ENCODE assay signal across 8 cellular contexts in the genomic region with DNA sequence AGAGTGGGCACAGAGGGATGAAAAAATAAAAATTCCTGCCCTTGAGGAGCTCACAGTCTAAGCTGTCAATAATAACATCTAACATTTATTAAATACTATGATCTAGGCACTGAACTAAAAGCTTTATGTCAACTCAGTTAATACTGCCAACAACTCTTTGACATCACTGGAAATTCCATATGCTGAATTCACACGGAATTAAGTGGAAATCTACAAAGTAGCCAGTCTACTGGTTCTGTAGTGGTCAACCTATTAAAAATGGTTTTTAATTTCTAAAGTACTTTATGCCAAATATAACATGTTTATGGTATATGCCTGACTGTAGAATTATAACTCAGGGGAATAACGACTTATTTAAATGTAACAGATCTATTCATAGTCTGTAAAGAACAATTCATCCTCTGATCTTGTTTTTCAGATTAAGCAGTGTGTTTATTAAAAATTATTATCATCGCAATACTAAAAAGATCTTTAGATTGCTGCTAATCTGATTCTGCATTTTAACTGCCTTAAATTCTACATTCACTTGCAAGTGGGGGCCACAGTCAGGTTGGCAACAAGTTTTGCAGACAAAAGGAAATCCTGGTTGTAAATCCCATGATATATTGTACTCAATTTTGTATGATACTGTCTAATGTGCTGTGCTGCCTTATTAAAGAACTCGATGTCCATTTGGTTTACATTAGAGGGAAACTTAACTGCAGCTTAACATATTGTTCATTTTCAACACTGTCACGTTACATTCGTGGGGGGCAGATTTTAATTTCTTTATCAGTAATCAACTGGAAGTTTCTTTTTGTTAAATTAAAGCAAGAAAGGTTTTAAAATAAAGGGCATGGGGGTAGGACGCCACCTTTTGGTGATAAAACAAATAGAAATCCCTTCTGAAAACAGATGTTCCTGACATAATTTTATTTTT. TPM values are rescaled to one million over a fixed set of nuclear protein-coding genes. Genes with fewer than 3 reads are reported as not detected.
DNase-seq lines count a peak whose midpoint lies in the region; ATAC-seq and TF ChIP-seq lines count a peak whose summit lies in the region.

No MANE protein-coding gene starts in this region.

- peaks cover 0 to 3% (median 0%) of the 10 kb centered on the region in 7 donors for H3K9me3 Mint-ChIP-seq in CD4-positive, CD25-positive, alpha-beta regulatory T cell

- H3K27me3 ChIP-seq in CD4-positive, CD25-positive, alpha-beta regulatory T cell (ENCODE audit: control insufficient read depth, insufficient read depth, low read length): no peaks in the 10 kb centered on the region
- H3K27me3 ChIP-seq in SU-DHL-6 (ENCODE audit: low read length) (no peaks in the 10 kb centered on the region), rectal smooth muscle tissue (ENCODE audit: control insufficient read depth, insufficient read depth, low read length) (no peaks in the 10 kb centered on the region)

- H3K36me3 Mint-ChIP-seq in CD4-positive, CD25-positive, alpha-beta regulatory T cell: no peaks in the 10 kb centered on the region

- H3K4me2 ChIP-seq in SU-DHL-6 (ENCODE audit: low read depth, low read length, poor library complexity, severe bottlenecking): no peak overlapping the region

- H3K9ac ChIP-seq in SU-DHL-6 (ENCODE audit: low read length): no peak overlapping the region
- H3K9ac ChIP-seq in rectal smooth muscle tissue (ENCODE audit: low read length): no peak overlapping the region

- H3K27me3 Mint-ChIP-seq in CD4-positive, CD25-positive, alpha-beta regulatory T cell: peaks cover 4% of the 10 kb centered on the region

- DNase-seq in CD4-positive, CD25-positive, alpha-beta regulatory T cell: peak; percentile 9 to 75 (median 62)
- DNase-seq in GM13976 (ENCODE audit: low spot score) (peak; percentile 18), epithelial cell of proximal tubule (ENCODE audit: low read depth) (no peak)

- in situ Hi-C loops in GM13976 (cut with MboI; ENCODE audit: low sequenced_read_pairs, unreplicated experiment): no loop called here

- peaks cover 44% of the 10 kb centered on the region for H3K4me1 ChIP-seq in CD4-positive, CD25-positive, alpha-beta regulatory T cell (ENCODE audit: control insufficient read depth, insufficient read depth, low read length, poor library complexity, severe bottlenecking)
- H3K4me1 ChIP-seq in rectal smooth muscle tissue (ENCODE audit: control insufficient read depth, insufficient read depth, low read length): peaks cover 7% of the 10 kb centered on the region

- peak overlapping the region; percentile 79 for H3K27ac ChIP-seq in CD4-positive, CD25-positive, alpha-beta regulatory T cell (ENCODE audit: insufficient read depth, low read length, poor library complexity, severe bottlenecking)
- no peak overlapping the region for H3K27ac ChIP-seq in SU-DHL-6 (ENCODE audit: low read depth, low read length)
- peak overlapping the region; percentile 98 for H3K27ac ChIP-seq in rectal smooth muscle tissue (ENCODE audit: low read depth, low read length)

- H3K9me2 ChIP-seq in SU-DHL-6 (replicated peaks; ENCODE audit: insufficient read depth, low read length): no peaks in the 10 kb centered on the region

- H2AFZ ChIP-seq in SU-DHL-6 (ENCODE audit: low read depth, low read length, severe bottlenecking): no peak overlapping the region

- no peaks in the 10 kb centered on the region for H3K36me3 ChIP-seq in CD4-positive, CD25-positive, alpha-beta regulatory T cell (ENCODE audit: control insufficient read depth, insufficient read depth, low read length)
- no peaks in the 10 kb centered on the region for H3K36me3 ChIP-seq in SU-DHL-6 (ENCODE audit: low read length)
- no peaks in the 10 kb centered on the region for H3K36me3 ChIP-seq in rectal smooth muscle tissue (ENCODE audit: control insufficient read depth, insufficient read depth, low read length)

- H3K79me2 ChIP-seq in SU-DHL-6 (ENCODE audit: insufficient read depth, low read length): no peaks in the 10 kb centered on the region

- peak overlapping the region; percentile 78 to 95 (median 92) for H3K4me3 Mint-ChIP-seq in CD4-positive, CD25-positive, alpha-beta regulatory T cell

- H3F3A ChIP-seq in SU-DHL-6 (ENCODE audit: insufficient read depth): peaks cover 23% of the 10 kb centered on the region

- H3K27ac Mint-ChIP-seq in CD4-positive, CD25-positive, alpha-beta regulatory T cell: peak overlapping the region; percentile 76 to 94 (median 91)

- peaks cover 14 to 30% (median 23%) of the 10 kb centered on the region in 4 donors for H3K4me1 Mint-ChIP-seq in CD4-positive, CD25-positive, alpha-beta regulatory T cell

- no peak for ATAC-seq in CD4-positive, CD25-positive, alpha-beta regulatory T cell (ENCODE audit: low read depth in 2 of 2)
- no peak for ATAC-seq in HG02938 (IDR thresholded peaks at IDR 0.05; ENCODE audit: unreplicated experiment)
- ATAC-seq in HG02973 (IDR thresholded peaks at IDR 0.05; ENCODE audit: unreplicated experiment): no peak
- no peak for ATAC-seq in HG02763 (IDR thresholded peaks at IDR 0.05; ENCODE audit: unreplicated experiment)

- peak overlapping the region; percentile 52 for H3K4me3 ChIP-seq in CD4-positive, CD25-positive, alpha-beta regulatory T cell (ENCODE audit: low read depth, low read length)
- H3K4me3 ChIP-seq in SU-DHL-6 (ENCODE audit: insufficient read depth, low read length, poor library complexity, severe bottlenecking) (no peak overlapping the region), epithelial cell of proximal tubule (ENCODE audit: low read depth, low read length) (no peak overlapping the region), rectal smooth muscle tissue (ENCODE audit: low read length) (peak overlapping the region; percentile 27)

- peak; percentile 37 for TF ChIP-seq CTCF in GM13976 (IDR thresholded peaks at IDR 0.05; ENCODE audit: borderline replicate concordance, control extremely low read depth, extremely low read depth, insufficient read depth, missing control alignments)
- peak; percentile 55 for TF ChIP-seq CTCF in SU-DHL-6 (IDR thresholded peaks at IDR 0.05; ENCODE audit: insufficient read depth, low read length, poor library complexity, severe bottlenecking)
- peak; percentile 71 for TF ChIP-seq CTCF in epithelial cell of proximal tubule (conservative IDR thresholded peaks at IDR 0.05; ENCODE audit: low read depth, low read length)

- no peaks in the 10 kb centered on the region for H3K9me3 ChIP-seq in CD4-positive, CD25-positive, alpha-beta regulatory T cell (ENCODE audit: control insufficient read depth in 2 of 2, low read length in 2 of 2)
- H3K9me3 ChIP-seq in SU-DHL-6 (ENCODE audit: insufficient read depth, low read length): no peaks in the 10 kb centered on the region

- H4K20me1 ChIP-seq in SU-DHL-6 (ENCODE audit: low read depth, low read length): no peaks in the 10 kb centered on the region

RNA-seq across cellular contexts. Expression of a gene that starts 2.6 kb away (rescaled TPM):
- total RNA-seq in CD4-positive, CD25-positive, alpha-beta regulatory T cell: 599 TPM
- 100 to 1,000 TPM; 301 to 367 (median 345) TPM for polyA plus RNA-seq in CD4-positive, CD25-positive, alpha-beta regulatory T cell
- total RNA-seq in epithelial cell of proximal tubule: 26.1 and 63.9 TPM in 2 replicates

Comparison
In these comparisons a context has a peak if more than half of its experiments do, and no peak if none do; other contexts are left out.
1. H3K4me3 ChIP-seq: peak in CD4-positive, CD25-positive, alpha-beta regulatory T cell (single experiment) and rectal smooth muscle tissue (single experiment); none in SU-DHL-6 (single experiment) and epithelial cell of proximal tubule (single experiment).
2. Peak in every context shown above with its lines, with median percentiles within 50 percentile points of each other: CTCF ChIP-seq.